Comparison of ENCODE assay signal across 20 cellular contexts in the genomic region with DNA sequence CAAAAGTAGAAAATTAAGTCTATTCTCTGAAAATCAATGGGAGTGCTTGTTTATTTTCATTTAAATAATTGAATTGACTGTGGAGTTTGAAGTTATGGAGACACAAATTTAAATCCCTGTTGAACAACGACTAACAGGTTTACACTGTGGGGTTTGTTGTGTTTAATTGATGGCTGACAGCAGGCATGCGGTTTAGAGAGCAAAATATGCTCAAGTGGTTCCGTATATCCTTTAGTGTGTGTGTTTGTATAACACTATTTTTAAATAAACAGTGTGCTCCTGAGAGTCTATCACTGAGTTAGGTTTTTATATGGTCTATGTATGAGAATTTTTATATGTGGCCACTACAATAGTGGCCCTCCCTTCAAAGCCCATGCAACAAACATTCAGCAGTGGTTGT.
DNase-seq lines count a peak whose midpoint lies in the region; ATAC-seq lines count a peak whose summit lies in the region.
"Had no signal": no experiment of that assay in that cellular context is flagged by ENCODE, and none has a peak within 500 bp of the region (broad histone marks: within the 10 kb centered on the region; RNA-seq: fewer than 3 reads in every experiment).

No MANE protein-coding gene starts in this region.

- H3K27me3 Mint-ChIP-seq in activated CD8-positive, alpha-beta T cell treated with anti-CD3 and anti-CD28 coated beads, Interleukin-2, amount 10 ng/mL, durations not matched to agents 7 days and 5 days (ENCODE audit: low read depth), result no peaks in the 10 kb centered on the region
- H3K27me3 Mint-ChIP-seq: CD4-positive, alpha-beta T cell; T-cell had no signal

- no peak overlapping the region for H3K4me3 Mint-ChIP-seq in activated CD8-positive, alpha-beta T cell treated with anti-CD3 and anti-CD28 coated beads, Interleukin-2, amount 10 ng/mL, durations not matched to agents 7 days and 5 days
- H3K4me3 Mint-ChIP-seq: CD4-positive, alpha-beta T cell; GM23338; T-cell had no signal

- no peaks in the 10 kb centered on the region for H3K36me3 Mint-ChIP-seq in activated CD8-positive, alpha-beta T cell treated with anti-CD3 and anti-CD28 coated beads, Interleukin-2, amount 10 ng/mL, durations not matched to agents 7 days and 5 days (ENCODE audit: low read depth)
- H3K36me3 Mint-ChIP-seq: T-cell had no signal

- peak; percentile 16 for DNase-seq in DMS 273 (lab: John Stamatoyannopoulos, UW; ENCODE audit: unreplicated experiment)
- DNase-seq in DMS 273 treated with DMSO at 0.1 percent for 48 hours (lab: John Stamatoyannopoulos, UW), result no peak
- DNase-seq in NCI-H345 (lab: John Stamatoyannopoulos, UW), result peak; percentile 21
- DNase-seq in NCI-H345 treated with DMSO at 0.1 percent for 48 hours (lab: John Stamatoyannopoulos, UW; ENCODE audit: unreplicated experiment), result no peak
- peak; percentile 32 for DNase-seq in NCI-H82 treated with DMSO at 0.1 percent for 48 hours (lab: John Stamatoyannopoulos, UW; ENCODE audit: unreplicated experiment)
- DNase-seq in renal cortical epithelial cell (ENCODE audit: low read depth), result peak; percentile 26
- no peak for DNase-seq in activated CD8-positive, alpha-beta T cell treated with anti-CD3 and anti-CD28 coated beads, Interleukin-2, amount 10 ng/mL, durations not matched to agents 7 days and 5 days
- DNase-seq: ACHN; CD4-positive, alpha-beta T cell; COR-L47; HCEC 1CT; Karpas-422; NCI-H1436 treated with DMSO at 0.1 percent for 48 hours; NCI-H1930; NCI-H774; Peyer's patch; SJCRH30; T-cell had no signal

- no peaks in the 10 kb centered on the region for H3K4me1 Mint-ChIP-seq in activated CD8-positive, alpha-beta T cell treated with anti-CD3 and anti-CD28 coated beads, Interleukin-2, amount 10 ng/mL, durations not matched to agents 7 days and 5 days (ENCODE audit: low read depth)
- H3K4me1 Mint-ChIP-seq: T-cell had no signal

- ATAC-seq in activated CD8-positive, alpha-beta T cell treated with anti-CD3 and anti-CD28 coated beads, Interleukin-2, amount 10 ng/mL, durations not matched to agents 7 days and 5 days, result no peak
- no peak for ATAC-seq in GM18520 (IDR thresholded peaks at IDR 0.05; ENCODE audit: unreplicated experiment)
- ATAC-seq: GM23338, T-cell had no signal

- POLR2A ChIA-PET in activated CD8-positive, alpha-beta T cell treated with anti-CD3 and anti-CD28 coated beads, Interleukin-2, amount 10 ng/mL, durations not matched to agents 7 days and 5 days (lab: Charles Lee), result no interaction called here

- H3K9me3 Mint-ChIP-seq in activated CD8-positive, alpha-beta T cell treated with anti-CD3 and anti-CD28 coated beads, Interleukin-2, amount 10 ng/mL, durations not matched to agents 7 days and 5 days (ENCODE audit: insufficient read depth), result no peaks in the 10 kb centered on the region
- H3K9me3 Mint-ChIP-seq: CD4-positive, alpha-beta T cell; GM23338; T-cell had no signal

- CTCF ChIA-PET in activated CD8-positive, alpha-beta T cell treated with anti-CD3 and anti-CD28 coated beads, Interleukin-2, amount 10 ng/mL, durations not matched to agents 7 days and 5 days (lab: Charles Lee), result no interaction called here

- no peak overlapping the region for H3K27ac Mint-ChIP-seq in activated CD8-positive, alpha-beta T cell treated with anti-CD3 and anti-CD28 coated beads, Interleukin-2, amount 10 ng/mL, durations not matched to agents 7 days and 5 days
- H3K27ac Mint-ChIP-seq: CD4-positive, alpha-beta T cell; GM23338; T-cell had no signal

Comparison
In these comparisons a context has a peak if more than half of its experiments do, and no peak if none do; other contexts are left out.
1. DNase-seq: peak in DMS 273 (single experiment), NCI-H345 (single experiment), NCI-H82 treated with DMSO at 0.1 percent for 48 hours (single experiment) and renal cortical epithelial cell (single experiment); none in DMS 273 treated with DMSO at 0.1 percent for 48 hours (single experiment), NCI-H345 treated with DMSO at 0.1 percent for 48 hours (single experiment) and activated CD8-positive, alpha-beta T cell treated with anti-CD3 and anti-CD28 coated beads, Interleukin-2, amount 10 ng/mL, durations not matched to agents 7 days and 5 days (single experiment).